In genomic region chr22:23591203-23591791, GRCh38 we compare ENCODE assay signal across 8 cellular contexts. TPM values are rescaled to one million over a fixed set of nuclear protein-coding genes. Genes with fewer than 3 reads are reported as not detected.
DNase-seq lines count a peak whose midpoint lies in the region; ATAC-seq and TF ChIP-seq lines count a peak whose summit lies in the region.

No MANE protein-coding gene starts in this region.

- intact Hi-C loops in posterior cingulate gyrus (cut with DNase I) (loop anchor here (2.0 kb wide), 1 partner anchor 52 kb away; no protein-coding TSS in a partner anchor), uterus (cut with DNase I; ENCODE audit: low total_unique reads) (no loop called here)

- TF ChIP-seq POLR2A in uterus (IDR thresholded peaks at IDR 0.05): no peak

- no peak overlapping the region for H3K4me3 ChIP-seq in RWPE2 (ENCODE audit: severe bottlenecking)
- no peak overlapping the region for H3K4me3 ChIP-seq in uterus

- peak; percentile 45; the same call in 1 of the 3 replicates for ATAC-seq in RWPE2 (ENCODE audit: low read depth)
- no peak for ATAC-seq in GM21737 (IDR thresholded peaks at IDR 0.05; ENCODE audit: unreplicated experiment)

- H3K27me3 ChIP-seq in RWPE2 (ENCODE audit: insufficient read depth, poor library complexity, severe bottlenecking) (no peaks in the 10 kb centered on the region), uterus (no peaks in the 10 kb centered on the region)

- peak; percentile 97 for TF ChIP-seq CTCF in C4-2B (conservative IDR thresholded peaks at IDR 0.05)
- peak; percentile 57 for TF ChIP-seq CTCF in RWPE2 (IDR thresholded peaks at IDR 0.05; ENCODE audit: poor library complexity, severe bottlenecking)
- TF ChIP-seq CTCF in uterus (IDR thresholded peaks at IDR 0.05): peak; percentile 23 to 56 (median 48)

- H3K4me1 ChIP-seq in RWPE2 (ENCODE audit: insufficient read depth, poor library complexity, severe bottlenecking) (no peaks in the 10 kb centered on the region), uterus (no peaks in the 10 kb centered on the region)

- no peaks in the 10 kb centered on the region for H3K9me3 ChIP-seq in RWPE2 (ENCODE audit: severe bottlenecking)
- H3K9me3 ChIP-seq in uterus: no peaks in the 10 kb centered on the region

- H3K27ac ChIP-seq in C4-2B (no peak overlapping the region), RWPE2 (ENCODE audit: poor library complexity, severe bottlenecking) (no peak overlapping the region), uterus (no peak overlapping the region)

- H3K36me3 ChIP-seq in RWPE2 (ENCODE audit: low read depth) (no peaks in the 10 kb centered on the region), uterus (no peaks in the 10 kb centered on the region)

- DNase-seq in HK-2 (ENCODE audit: unreplicated experiment) (peak; percentile 37), RWPE2 (ENCODE audit: low spot score) (no peak), glomerular endothelial cell (ENCODE audit: extremely low read depth, low read depth, low spot score) (peak; percentile 27), posterior cingulate gyrus (peak; percentile 43 to 95 (median 67)), uterus (no peak)
- peak; percentile 27 for DNase-seq in activated gamma-delta T cell treated with anti-CD3 and anti-CD28 coated beads, Interleukin-2, amount 50 U/mL, for 16 hours (ENCODE audit: low read depth)

RNA-seq across cellular contexts. Expression of gene IGLL1, which starts 11.2 kb away (rescaled TPM):
- total RNA-seq in glomerular endothelial cell (not detected in 2 replicates), uterus (under 1 TPM in 1 of 4 donors, not detected in 3; 0.48 TPM)

RNA-seq across cellular contexts. Expression of gene DRICH1, which starts 40.8 kb away (rescaled TPM):
- total RNA-seq in glomerular endothelial cell: not detected in 2 replicates
- total RNA-seq in uterus: 1 to 10 TPM in 1 of 4 donors, not detected in 3; 1.4 TPM

Comparison
In these comparisons a context has a peak if more than half of its experiments do, and no peak if none do; other contexts are left out.
1. DNase-seq: peak in HK-2 (single experiment), activated gamma-delta T cell treated with anti-CD3 and anti-CD28 coated beads, Interleukin-2, amount 50 U/mL, for 16 hours (single experiment), glomerular endothelial cell (single experiment) and posterior cingulate gyrus (10 of 10); none in RWPE2 (single experiment) and uterus (0 of 2).
2. Peak in every context shown above with its lines, with median percentiles within 50 percentile points of each other: CTCF ChIP-seq.